ENCODE assay signal across 24 cellular contexts in genomic region chr2:79640001-79640400, GRCh38.
DNase-seq lines count a peak whose midpoint lies in the region; ATAC-seq, FAIRE-seq and TF ChIP-seq lines count a peak whose summit lies in the region.
"Had no signal": no experiment of that assay in that cellular context is flagged by ENCODE, and none has a peak within 500 bp of the region (broad histone marks: within the 10 kb centered on the region; RNA-seq: fewer than 3 reads in every experiment).

No MANE protein-coding gene starts in this region.

- no peak overlapping the region for H2AFZ ChIP-seq in H1 (ENCODE audit: low read length)
- no peak overlapping the region for H2AFZ ChIP-seq in neural progenitor cell (replicated peaks)

- TF ChIP-seq POLR2A in H1 (IDR thresholded peaks at IDR 0.05; ENCODE audit: control extremely low read depth in 1 of 2, low read depth in 2 of 2, low read length in 2 of 2) = no peak

- H3K14ac ChIP-seq in H1 (ENCODE audit: insufficient read length) = no peak overlapping the region

- H3K36me3 Mint-ChIP-seq in neural progenitor cell = peaks cover 2% of the 10 kb centered on the region
- H3K36me3 Mint-ChIP-seq: CD4-positive, CD25-positive, alpha-beta regulatory T cell; T-cell had no signal

- H3K27ac ChIP-seq in H1 (ENCODE audit: low read depth, low read length) = no peak overlapping the region
- H3K27ac ChIP-seq in iPS-18a (ENCODE audit: low read length) = no peak overlapping the region
- peak overlapping the region; percentile 6 for H3K27ac ChIP-seq in neural progenitor cell
- H3K27ac ChIP-seq: BLaER1, RWPE1 had no signal

- H3K9me3 Mint-ChIP-seq in neural progenitor cell = peaks cover under 1% of the 10 kb centered on the region

- WGBS in H1 (ENCODE audit: extremely low coverage in 1 of 2, insufficient coverage in 1 of 2, insufficient read length in 1 of 2, insufficient replicate concordance in 2 of 2, low coverage in 1 of 2, low lambda C conversion rate in 2 of 2, missing lambda C conversion rate in 1 of 2), 2 experiments = 6% methylated on average over 2 of the region's 2 CpGs; no CpG with 5 or more reads in 1 of the 2 experiments

- peak; percentile 62 for FAIRE-seq in H1 (lab: Jason Lieb, UNC)
- FAIRE-seq: H54 had no signal

- peaks cover 15% of the 10 kb centered on the region for H3K4me1 Mint-ChIP-seq in neural progenitor cell
- H3K4me1 Mint-ChIP-seq: T-cell had no signal

- H3K36me3 ChIP-seq in H1 (ENCODE audit: control insufficient read depth in 2 of 4, insufficient read depth in 4 of 4, low read length in 3 of 4) (no peaks in the 10 kb centered on the region), iPS-18a (ENCODE audit: control insufficient read depth, low read depth, low read length) (no peaks in the 10 kb centered on the region), neural progenitor cell (no peaks in the 10 kb centered on the region)
- H3K36me3 ChIP-seq: BLaER1 had no signal

- no peak overlapping the region for H4K91ac ChIP-seq in H1 (replicated peaks; ENCODE audit: insufficient read length, low read length)

- H3K27me3 ChIP-seq in H1 (replicated peaks in 1 of 4; ENCODE audit: control insufficient read depth in 3 of 4, extremely low read depth in 1 of 4, insufficient read depth in 3 of 4, low read length in 3 of 4) (no peaks in the 10 kb centered on the region), iPS-18a (ENCODE audit: control insufficient read depth, insufficient read depth, low read length) (no peaks in the 10 kb centered on the region), neural progenitor cell (no peaks in the 10 kb centered on the region)
- H3K27me3 ChIP-seq: BLaER1 had no signal

- no peak overlapping the region for H2BK5ac ChIP-seq in H1 (ENCODE audit: low read depth, low read length)

- peaks cover 0 to 9% (median 1%) of the 10 kb centered on the region in 4 experiments; a peak in 4 of 7 replicates for H3K4me1 ChIP-seq in H1 (replicated peaks in 1 of 4; ENCODE audit: control insufficient read depth in 3 of 4, insufficient read depth in 4 of 4, low read length in 3 of 4)
- H3K4me1 ChIP-seq in iPS-18a (ENCODE audit: control insufficient read depth, low read depth, low read length) = peaks cover 37% of the 10 kb centered on the region
- H3K4me1 ChIP-seq in neural progenitor cell = peaks cover 26% of the 10 kb centered on the region
- H3K4me1 ChIP-seq: BLaER1 had no signal

- no peaks in the 10 kb centered on the region for H3K79me1 ChIP-seq in H1 (ENCODE audit: low read depth, low read length)

- no peak overlapping the region for H3K4ac ChIP-seq in H1 (replicated peaks; ENCODE audit: insufficient read length, low read depth, low read length)

- no peak overlapping the region for H3K18ac ChIP-seq in H1 (ENCODE audit: extremely low read depth, low read length)

- H3K56ac ChIP-seq in H1 (replicated peaks; ENCODE audit: insufficient read length, low read depth, low read length) = no peak overlapping the region

- in situ Hi-C loops in G401 (cut with HindIII; ENCODE audit: low sequenced_read_pairs) = no loop called here

- H3K79me2 ChIP-seq in H1 (ENCODE audit: control insufficient read depth in 1 of 2, insufficient read depth in 2 of 2, low read length in 2 of 2) (no peaks in the 10 kb centered on the region), neural progenitor cell (ENCODE audit: low read depth) (no peaks in the 10 kb centered on the region)

- POLR2A ChIA-PET in H1 (lab: Charles Lee; ENCODE audit: partially characterized antibody) = interaction anchor here (0.6 to 0.8 kb wide), 2 partner anchors 50 to 328 kb away, joined by 3 read pairs; no protein-coding TSS in a partner anchor

- DNase-seq in NCI-H526 treated with DMSO at 0.1 percent for 48 hours (lab: John Stamatoyannopoulos, UW) (peak; percentile 2), NCI-H526 (lab: John Stamatoyannopoulos, UW) (no peak), H1 (ENCODE audit: low read depth in 1 of 2, low spot score in 2 of 2) (no peak), neural progenitor cell (ENCODE audit: low spot score) (peak; percentile 30), G401 (ENCODE audit: low spot score) (no peak), NCI-H2107 treated with DMSO at 0.1 percent for 48 hours (lab: John Stamatoyannopoulos, UW; ENCODE audit: unreplicated experiment) (no peak)
- DNase-seq: 8988T; CD4-positive, CD25-positive, alpha-beta regulatory T cell; DMS153; HFFc6; NCI-H1092; NCI-H1417 treated with DMSO at 0.1 percent for 48 hours; NCI-H1694 treated with DMSO at 0.1 percent for 48 hours; NCI-H2081; NCI-H446; NCI-H69; SHP77; T-cell had no signal

- peak overlapping the region; percentile 31 to 55 for H3K4me2 ChIP-seq in H1 (ENCODE audit: insufficient read depth in 1 of 2, low read depth in 2 of 2, low read length in 2 of 2)
- H3K4me2 ChIP-seq in neural progenitor cell = peak overlapping the region; percentile 14
- H3K4me2 ChIP-seq: BLaER1 had no signal

- H3K23ac ChIP-seq in H1 (ENCODE audit: insufficient read length) = no peak overlapping the region

- no peak for TF ChIP-seq CTCF in H1 (IDR thresholded peaks at IDR 0.05; ENCODE audit: control extremely low read depth in 1 of 3, insufficient read depth in 1 of 3, low read depth in 1 of 3, low read length in 3 of 3)
- TF ChIP-seq CTCF in neural progenitor cell (IDR thresholded peaks at IDR 0.05) = no peak

- no peak overlapping the region for H3K9ac ChIP-seq in H1 (replicated peaks in 1 of 4; ENCODE audit: extremely low read depth in 1 of 4, low read depth in 3 of 4, low read length in 3 of 4)
- H3K9ac ChIP-seq in iPS-18a (ENCODE audit: low read length) = no peak overlapping the region
- no peak overlapping the region for H3K9ac ChIP-seq in neural progenitor cell
- H3K9ac ChIP-seq: BLaER1 had no signal

- no peak for TF ChIP-seq EP300 in H1 (IDR thresholded peaks at IDR 0.05; ENCODE audit: borderline replicate concordance in 1 of 2, low read depth in 2 of 2, low read length in 2 of 2)

- no peak overlapping the region for H2BK12ac ChIP-seq in H1 (ENCODE audit: low read depth, low read length)

- H3K27me3 Mint-ChIP-seq in neural progenitor cell (ENCODE audit: insufficient read depth, low read depth) = no peaks in the 10 kb centered on the region
- H3K27me3 Mint-ChIP-seq: CD4-positive, CD25-positive, alpha-beta regulatory T cell; T-cell had no signal

- no peak overlapping the region for H2BK120ac ChIP-seq in H1 (replicated peaks; ENCODE audit: low read depth, low read length)

- no peaks in the 10 kb centered on the region for H3F3A ChIP-seq in neural progenitor cell (ENCODE audit: low read depth)

- TF ChIP-seq RAD21 in H1 (IDR thresholded peaks at IDR 0.05 in 1 of 2, conservative IDR thresholded peaks at IDR 0.05 in 1 of 2; ENCODE audit: low read depth in 2 of 2, low read length in 2 of 2) = no peak

- no peak overlapping the region for H2BK15ac ChIP-seq in H1 (ENCODE audit: low read length)

- H2BK20ac ChIP-seq in H1 (ENCODE audit: low read length) = no peak overlapping the region

- H4K20me1 ChIP-seq in H1 (replicated peaks in 1 of 2; ENCODE audit: control insufficient read depth in 1 of 2, insufficient read depth in 2 of 2, low read length in 2 of 2) = no peaks in the 10 kb centered on the region
- no peaks in the 10 kb centered on the region for H4K20me1 ChIP-seq in neural progenitor cell (ENCODE audit: low read depth)
- H4K20me1 ChIP-seq: BLaER1 had no signal

- H3K4me3 Mint-ChIP-seq in neural progenitor cell = no peak overlapping the region
- H3K4me3 Mint-ChIP-seq: CD4-positive, CD25-positive, alpha-beta regulatory T cell; HFFc6; T-cell had no signal

- no peak overlapping the region for H3K27ac Mint-ChIP-seq in neural progenitor cell
- H3K27ac Mint-ChIP-seq: CD4-positive, CD25-positive, alpha-beta regulatory T cell; HFFc6; T-cell had no signal

- H3K9me3 ChIP-seq in H1 (ENCODE audit: insufficient read depth in 2 of 2, low read depth in 1 of 2, low read length in 1 of 2) (no peaks in the 10 kb centered on the region), iPS-18a (ENCODE audit: control insufficient read depth, low read depth, low read length) (no peaks in the 10 kb centered on the region), neural progenitor cell (ENCODE audit: low read depth) (no peaks in the 10 kb centered on the region)
- H3K9me3 ChIP-seq: BLaER1 had no signal

- CTCF ChIA-PET in H1 (lab: Charles Lee; ENCODE audit: partially characterized antibody) = interaction anchor here (0.8 to 2.5 kb wide), 2 partner anchors 30 to 215 kb away, joined by 3 to 10 read pairs; no protein-coding TSS in a partner anchor

- ATAC-seq in GM18873 (IDR thresholded peaks at IDR 0.05; ENCODE audit: low FRiP score, unreplicated experiment) = no peak
- ATAC-seq: Panc1, T-cell had no signal

- H3K23me2 ChIP-seq in H1 (ENCODE audit: low read depth, low read length) = no peaks in the 10 kb centered on the region

- no peak overlapping the region for H4K5ac ChIP-seq in H1 (ENCODE audit: insufficient read length, low read depth, low read length)

- H4K8ac ChIP-seq in H1 (ENCODE audit: extremely low read depth, insufficient read depth, low read length) = no peak overlapping the region

- H3K4me3 ChIP-seq in H1 (ENCODE audit: extremely low read depth in 1 of 4, insufficient read depth in 2 of 4, low read depth in 3 of 4, low read length in 4 of 4) = peak overlapping the region in 1 of 4 experiments; percentile 18; a peak in 1 of 8 replicates
- H3K4me3 ChIP-seq in iPS-18a (ENCODE audit: low read length) = peak overlapping the region; percentile 31
- H3K4me3 ChIP-seq in neural progenitor cell = no peak overlapping the region
- H3K4me3 ChIP-seq: BLaER1 had no signal

- H2AK5ac ChIP-seq in H1 (ENCODE audit: low read depth, low read length) = no peak overlapping the region

TF ChIP-seq in H1, 55 proteins besides CTCF, POLR2A, EP300 and RAD21:
- TF ChIP-seq ATF3 (IDR thresholded peaks at IDR 0.05; ENCODE audit: insufficient read depth, low read depth, low read length) (no peak), NANOG (IDR thresholded peaks at IDR 0.05; ENCODE audit: insufficient read depth, low read depth, low read length, poor library complexity, severe bottlenecking) (peak; percentile 10), SP1 (IDR thresholded peaks at IDR 0.05; ENCODE audit: low read depth, low read length) (no peak), TAF1 (IDR thresholded peaks at IDR 0.05; ENCODE audit: low read depth, low read length) (0 out of 2 replicates have a peak, but pooled peaks have one; percentile 29), SAP30 (IDR thresholded peaks at IDR 0.05; ENCODE audit: insufficient read depth, insufficient replicate concordance, low read length) (no peak)

Comparison
In these comparisons a context has a peak if more than half of its experiments do, and no peak if none do; other contexts are left out.
1. DNase-seq: peak in NCI-H526 treated with DMSO at 0.1 percent for 48 hours (single experiment) and neural progenitor cell (single experiment); none in NCI-H526 (0 of 2), H1 (0 of 2), G401 (single experiment) and NCI-H2107 treated with DMSO at 0.1 percent for 48 hours (single experiment).